Comparison of ENCODE assay signal across 8 cellular contexts in the genomic region with DNA sequence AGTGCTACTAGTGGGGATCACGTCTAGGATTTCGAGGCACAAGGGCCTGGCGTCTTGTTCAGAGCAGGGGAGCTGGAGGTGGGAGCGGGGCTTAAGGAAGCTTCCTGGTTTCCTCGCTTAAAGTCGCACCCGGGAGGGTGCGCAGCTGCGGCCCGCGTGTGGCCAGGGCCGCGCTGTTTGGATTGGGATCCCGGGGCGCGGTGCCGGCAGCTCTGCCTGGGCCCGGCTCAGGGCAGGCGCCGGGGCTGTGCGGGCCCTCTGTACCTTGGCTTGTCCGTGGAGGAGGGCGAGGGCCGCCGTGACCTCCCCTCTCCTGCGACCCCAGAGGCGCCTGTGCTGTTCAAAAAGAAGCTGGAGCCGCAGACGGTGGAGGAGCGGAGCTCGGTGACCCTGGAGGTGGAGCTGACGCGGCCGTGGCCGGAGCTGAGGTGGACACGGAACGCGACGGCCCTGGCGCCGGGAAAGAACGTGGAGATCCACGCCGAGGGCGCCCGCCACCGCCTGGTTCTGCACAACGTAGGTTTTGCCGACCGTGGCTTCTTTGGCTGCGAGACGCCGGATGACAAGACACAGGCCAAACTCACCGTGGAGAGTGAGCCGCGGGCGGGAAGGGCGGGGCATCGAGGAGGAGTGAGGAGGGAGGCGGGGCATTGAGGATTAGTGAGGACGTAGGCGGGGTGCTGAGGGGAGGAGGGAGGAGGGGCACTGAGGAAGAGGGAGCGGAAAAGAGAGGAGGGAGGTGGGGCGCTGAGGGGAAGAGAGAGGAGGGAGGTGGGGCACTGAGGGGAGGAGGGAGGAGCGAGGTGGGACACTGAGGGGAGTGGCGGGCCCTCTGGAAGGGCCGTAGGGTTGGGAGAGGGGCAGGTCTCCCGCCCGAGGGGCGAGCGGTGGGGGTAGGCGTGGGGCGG.
DNase-seq lines count a peak whose midpoint lies in the region; ATAC-seq and TF ChIP-seq lines count a peak whose summit lies in the region.

No MANE protein-coding gene starts in this region.

- TF ChIP-seq POLR2A in NB4 (IDR thresholded peaks at IDR 0.05; ENCODE audit: extremely low read depth, insufficient read length) = no peak

- H2AFZ ChIP-seq in smooth muscle cell (ENCODE audit: low read depth) = peak overlapping the region; percentile 95

- H3K27ac ChIP-seq in BLaER1 = peak overlapping the region; percentile 77
- H3K27ac ChIP-seq in smooth muscle cell (ENCODE audit: low read depth) = no peak overlapping the region

- H3K4me1 ChIP-seq in BLaER1 (peaks cover 23% of the 10 kb centered on the region), smooth muscle cell (ENCODE audit: low read depth) (no peaks in the 10 kb centered on the region)

- H4K20me1 ChIP-seq in BLaER1 (no peaks in the 10 kb centered on the region), smooth muscle cell (ENCODE audit: low read depth) (no peaks in the 10 kb centered on the region)

- H3K79me2 ChIP-seq in smooth muscle cell (ENCODE audit: low read depth) = no peaks in the 10 kb centered on the region

- TF ChIP-seq CTCF in NB4 (IDR thresholded peaks at IDR 0.05; ENCODE audit: low read depth, low read length) (no peak), smooth muscle cell (IDR thresholded peaks at IDR 0.05; ENCODE audit: borderline replicate concordance, insufficient read depth, poor library complexity, severe bottlenecking) (no peak)

- H3K4me3 ChIP-seq in BLaER1 (peak overlapping the region; percentile 74), NB4 (ENCODE audit: low read depth, low read length) (peak overlapping the region; percentile 48), smooth muscle cell (peak overlapping the region; percentile 70)

- DNase-seq in NB4 (ENCODE audit: low read depth) (peak; percentile 79), cerebellar cortex (ENCODE audit: low spot score) (peak; percentile 91), islet precursor cell (peak; percentile 95), smooth muscle cell (lab: John Stamatoyannopoulos, UW; ENCODE audit: unreplicated experiment) (peak; percentile 67), cortex of kidney (lab: John Stamatoyannopoulos, UW) (no peak)
- DNase-seq in activated CD4-positive, alpha-beta T cell treated with anti-CD3 and anti-CD28 coated beads for 24 hours (ENCODE audit: low read depth in 2 of 2) = peak; percentile 86 to 91

- H3K4me2 ChIP-seq in BLaER1 (peak overlapping the region; percentile 96), smooth muscle cell (peak overlapping the region; percentile 99)

- peak; percentile 71 for ATAC-seq in GM21526 (IDR thresholded peaks at IDR 0.05; ENCODE audit: low FRiP score, unreplicated experiment)

- no peaks in the 10 kb centered on the region for H3F3A ChIP-seq in smooth muscle cell (ENCODE audit: low read depth)

- H3K27me3 ChIP-seq in BLaER1 (no peaks in the 10 kb centered on the region), smooth muscle cell (ENCODE audit: low read depth) (no peaks in the 10 kb centered on the region)

- H3K9me3 ChIP-seq in BLaER1 (no peaks in the 10 kb centered on the region), smooth muscle cell (replicated peaks; ENCODE audit: low read depth) (no peaks in the 10 kb centered on the region)

- WGBS in smooth muscle cell (ENCODE audit: low lambda C conversion rate) = 2% methylated on average over 54 of the region's 73 CpGs

- H3K36me3 ChIP-seq in BLaER1 = peaks cover 52% of the 10 kb centered on the region
- H3K36me3 ChIP-seq in smooth muscle cell (ENCODE audit: low read depth) = no peaks in the 10 kb centered on the region

- H3K9ac ChIP-seq in BLaER1 (peak overlapping the region; percentile 81), smooth muscle cell (ENCODE audit: low read depth) (peak overlapping the region; percentile 54)
